Comparison of ENCODE assay signal across 25 cellular contexts in genomic region chr6:34437644-34437970, GRCh38. TPM values are rescaled to one million over a fixed set of nuclear protein-coding genes. Genes with fewer than 3 reads are reported as not detected.
"Had no signal": no experiment of that assay in that cellular context is flagged by ENCODE, and none has a peak within 500 bp of the region (broad histone marks: within the 10 kb centered on the region; RNA-seq: fewer than 3 reads in every experiment).

No MANE protein-coding gene starts in this region.

- H3K27ac Mint-ChIP-seq: dendritic cell treated with granulocyte-macrophage colony-stimulating factor and Interleukin-4, amounts not matched to agents 40 ng/mL and 50 ng/mL, for 4 days; effector memory CD8-positive, alpha-beta T cell; memory B cell had no signal

- H3K27ac ChIP-seq: colonic mucosa, esophagus muscularis mucosa, foreskin keratinocyte, gastroesophageal sphincter, heart right ventricle, left lung, lower lobe of right lung had no signal

- H3K27me3 ChIP-seq: colonic mucosa, esophagus muscularis mucosa, foreskin keratinocyte, gastroesophageal sphincter, heart right ventricle, left lung had no signal

- H3K9me3 ChIP-seq: colonic mucosa, esophagus muscularis mucosa, gastroesophageal sphincter, left lung, lower lobe of right lung had no signal

- H3K4me1 ChIP-seq: colonic mucosa, esophagus muscularis mucosa, foreskin keratinocyte, gastroesophageal sphincter, heart right ventricle, left lung, lower lobe of right lung had no signal

- H3K36me3 ChIP-seq: colonic mucosa, esophagus muscularis mucosa, gastroesophageal sphincter, heart right ventricle, left lung, lower lobe of right lung had no signal

- H3K27me3 Mint-ChIP-seq: effector memory CD8-positive, alpha-beta T cell had no signal

- DNase-seq: colonic mucosa; cortex of kidney; effector CD8-positive, alpha-beta T cell; effector memory CD8-positive, alpha-beta T cell; foreskin keratinocyte; glutamatergic neuron; head of caudate nucleus; heart right ventricle; hippocampal formation; left cardiac atrium; left lung; left ventricle myocardium superior; lower lobe of right lung; mesendoderm; midbrain had no signal

- H3K9me3 Mint-ChIP-seq: effector memory CD8-positive, alpha-beta T cell; memory B cell had no signal

- H3K4me3 ChIP-seq: colonic mucosa, esophagus muscularis mucosa, gastroesophageal sphincter, heart right ventricle, left lung, lower lobe of right lung had no signal

- H3K4me3 Mint-ChIP-seq: dendritic cell treated with granulocyte-macrophage colony-stimulating factor and Interleukin-4, amounts not matched to agents 40 ng/mL and 50 ng/mL, for 4 days; effector memory CD8-positive, alpha-beta T cell; memory B cell had no signal

RNA-seq across cellular contexts. Expression of gene PACSIN1, which starts 28.3 kb away (rescaled TPM):
- total RNA-seq: dermis microvascular lymphatic vessel endothelial cell, endothelial cell of umbilical vein, glomerular endothelial cell, lower lobe of right lung, lung microvascular endothelial cell had no signal
- polyA plus RNA-seq: fibroblast of lung, keratinocyte had no signal
